23 cellular contexts compared by ENCODE assay signal in the genomic region with DNA sequence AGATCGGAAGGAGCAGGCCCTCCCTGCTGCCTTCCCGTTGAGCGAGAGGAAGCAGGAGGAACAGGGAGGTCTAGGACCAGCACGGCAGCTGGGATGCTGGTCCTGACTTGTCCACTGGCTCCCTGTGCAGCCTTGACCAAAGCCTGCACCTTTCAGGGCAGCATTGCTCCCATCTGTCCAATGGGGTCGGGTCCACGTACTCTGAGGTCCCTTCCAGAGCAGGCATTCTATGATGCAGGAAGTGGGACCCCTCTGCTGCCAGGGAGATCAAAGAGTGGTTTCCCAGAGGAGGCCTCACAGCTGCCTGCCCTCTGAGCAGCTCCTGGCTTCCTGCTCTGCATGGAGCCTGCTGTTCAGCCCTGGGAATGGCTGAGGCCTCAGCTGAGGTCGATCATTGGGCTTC. TPM values are rescaled to one million over a fixed set of nuclear protein-coding genes. Genes with fewer than 3 reads are reported as not detected.
DNase-seq lines count a peak whose midpoint lies in the region; ATAC-seq and TF ChIP-seq lines count a peak whose summit lies in the region.
"Had no signal": no experiment of that assay in that cellular context is flagged by ENCODE, and none has a peak within 500 bp of the region (broad histone marks: within the 10 kb centered on the region; RNA-seq: fewer than 3 reads in every experiment).

No MANE protein-coding gene starts in this region.

- H3K27me3 ChIP-seq in BLaER1, result no peaks in the 10 kb centered on the region
- no peaks in the 10 kb centered on the region for H3K27me3 ChIP-seq in Loucy (ENCODE audit: insufficient read depth, low read length, poor library complexity, severe bottlenecking)
- H3K27me3 ChIP-seq: vagina had no signal

- H3K4me2 ChIP-seq in BLaER1 (peak overlapping the region; percentile 74), Loucy (ENCODE audit: low read depth, low read length, poor library complexity, severe bottlenecking) (peak overlapping the region; percentile 15)
- H3K4me2 ChIP-seq: A549 had no signal

- no peaks in the 10 kb centered on the region for H3K9me2 ChIP-seq in Loucy (replicated peaks; ENCODE audit: low read depth, low read length)

- peaks cover 5% of the 10 kb centered on the region for H3K27me3 Mint-ChIP-seq in nephron progenitor cell (ENCODE audit: low read depth, poor library complexity)
- H3K27me3 Mint-ChIP-seq in activated T-cell treated with anti-CD3 and anti-CD28 coated beads, Interleukin-2, amount 50 U/mL, for 4 hours (ENCODE audit: low read depth), result peaks cover 7% of the 10 kb centered on the region

- peak overlapping the region; percentile 5 for H3K27ac ChIP-seq in BLaER1
- H3K27ac ChIP-seq: A549, HL-60, psoas muscle, vagina had no signal

- TF ChIP-seq CTCF in Loucy (conservative IDR thresholded peaks at IDR 0.05; ENCODE audit: low read length), result no peak
- TF ChIP-seq CTCF in nephron progenitor cell (IDR thresholded peaks at IDR 0.05), result no peak

- H3K9ac ChIP-seq in BLaER1, result peak overlapping the region; percentile 16; the same call in 1 of the 2 replicates
- no peak overlapping the region for H3K9ac ChIP-seq in Loucy (ENCODE audit: low read depth, low read length, poor library complexity, severe bottlenecking)

- H3K79me2 ChIP-seq in Loucy (ENCODE audit: insufficient read depth, low read length), result no peaks in the 10 kb centered on the region

- peak overlapping the region; percentile 29 for H3K27ac Mint-ChIP-seq in nephron progenitor cell
- H3K27ac Mint-ChIP-seq: HFFc6; natural killer cell treated with Interleukin-12 subunit alpha and Interleukin-12 subunit beta and Interleukin-15 and Interleukin-18, amount 100 ng/mL, for 72 hours had no signal

- H3K36me3 Mint-ChIP-seq in nephron progenitor cell (ENCODE audit: low read depth), result no peaks in the 10 kb centered on the region
- H3K36me3 Mint-ChIP-seq in activated T-cell treated with anti-CD3 and anti-CD28 coated beads, Interleukin-2, amount 50 U/mL, for 4 hours (ENCODE audit: insufficient read depth), result no peaks in the 10 kb centered on the region
- H3K36me3 Mint-ChIP-seq: natural killer cell treated with Interleukin-12 subunit alpha and Interleukin-12 subunit beta and Interleukin-15 and Interleukin-18, amount 100 ng/mL, for 72 hours had no signal

- H4K20me1 ChIP-seq in BLaER1 (no peaks in the 10 kb centered on the region), Loucy (ENCODE audit: insufficient read depth, low read length, poor library complexity, severe bottlenecking) (no peaks in the 10 kb centered on the region)

- ATAC-seq in esophagus mucosa (peak; percentile 40), HG03045 (IDR thresholded peaks at IDR 0.05; ENCODE audit: unreplicated experiment) (no peak), HG03139 (IDR thresholded peaks at IDR 0.05; ENCODE audit: unreplicated experiment) (no peak)
- no peak for ATAC-seq in activated T-cell treated with anti-CD3 and anti-CD28 coated beads, Interleukin-2, amount 50 U/mL, for 4 hours
- ATAC-seq: A549; GM12878; natural killer cell treated with Interleukin-12 subunit alpha and Interleukin-12 subunit beta and Interleukin-15 and Interleukin-18, amount 100 ng/mL, for 72 hours; psoas muscle had no signal

- peaks cover 15% of the 10 kb centered on the region for H3K4me1 ChIP-seq in BLaER1
- H3K4me1 ChIP-seq in Loucy (ENCODE audit: insufficient read depth, low read length, poor library complexity, severe bottlenecking), result peaks cover 15% of the 10 kb centered on the region
- H3K4me1 ChIP-seq: A549, psoas muscle had no signal

- H3K4me1 Mint-ChIP-seq in nephron progenitor cell, result peaks cover 41% of the 10 kb centered on the region
- peaks cover 1% of the 10 kb centered on the region for H3K4me1 Mint-ChIP-seq in activated T-cell treated with anti-CD3 and anti-CD28 coated beads, Interleukin-2, amount 50 U/mL, for 4 hours (ENCODE audit: low read depth)

- H3K4me3 Mint-ChIP-seq in nephron progenitor cell, result no peak overlapping the region
- no peak overlapping the region for H3K4me3 Mint-ChIP-seq in activated T-cell treated with anti-CD3 and anti-CD28 coated beads, Interleukin-2, amount 50 U/mL, for 4 hours
- H3K4me3 Mint-ChIP-seq: HFFc6; natural killer cell treated with Interleukin-12 subunit alpha and Interleukin-12 subunit beta and Interleukin-15 and Interleukin-18, amount 100 ng/mL, for 72 hours had no signal

- H3K36me3 ChIP-seq in BLaER1 (no peaks in the 10 kb centered on the region), Loucy (ENCODE audit: insufficient read depth, low read length) (no peaks in the 10 kb centered on the region)
- H3K36me3 ChIP-seq: vagina had no signal

- DNase-seq in nephron progenitor cell, result peak; percentile 28
- no peak for DNase-seq in C1 segment of cervical spinal cord (lab: John Stamatoyannopoulos, UW)
- no peak for DNase-seq in activated T-cell treated with anti-CD3 and anti-CD28 coated beads, Interleukin-2, amount 50 U/mL, for 4 hours
- DNase-seq: activated naive CD4-positive, alpha-beta T cell; amygdala; GF-D8; HFFc6; KBM-7; NCI-H2081; NCI-H524; psoas muscle; stimulated activated CD8-positive, alpha-beta memory T cell treated with anti-CD3 and anti-CD28 coated beads, Interleukin-4, amount 100 ng/mL, for 48 hours had no signal

- no peaks in the 10 kb centered on the region for H3F3A ChIP-seq in Loucy (ENCODE audit: low read depth)

- no peaks in the 10 kb centered on the region for H3K9me3 Mint-ChIP-seq in nephron progenitor cell
- H3K9me3 Mint-ChIP-seq in activated T-cell treated with anti-CD3 and anti-CD28 coated beads, Interleukin-2, amount 50 U/mL, for 4 hours, result no peaks in the 10 kb centered on the region
- H3K9me3 Mint-ChIP-seq: HFFc6; natural killer cell treated with Interleukin-12 subunit alpha and Interleukin-12 subunit beta and Interleukin-15 and Interleukin-18, amount 100 ng/mL, for 72 hours had no signal

- H3K9me3 ChIP-seq in BLaER1 (no peaks in the 10 kb centered on the region), Loucy (ENCODE audit: insufficient read depth, low read depth, low read length) (no peaks in the 10 kb centered on the region)
- H3K9me3 ChIP-seq: A549, psoas muscle, vagina had no signal

- H2AFZ ChIP-seq in Loucy (ENCODE audit: low read length), result peak overlapping the region; percentile 67; the same call in 1 of the 2 replicates

- no peak overlapping the region for H3K4me3 ChIP-seq in BLaER1
- no peak overlapping the region for H3K4me3 ChIP-seq in Loucy (ENCODE audit: low read length, poor library complexity, severe bottlenecking)
- H3K4me3 ChIP-seq: A549, GM12878, lung, psoas muscle, vagina had no signal

RNA-seq across cellular contexts. Expression of a gene that starts 21.7 kb away (rescaled TPM):
- 14.0 TPM for total RNA-seq in esophagus mucosa
- total RNA-seq in activated T-cell treated with anti-CD3 and anti-CD28 coated beads, Interleukin-2, amount 50 U/mL, for 4 hours, result 10 to 100 TPM in 2 of 3 donors, 1 to 10 TPM in 1; 8.4 to 11.2 (median 10.3) TPM

RNA-seq across cellular contexts. Expression of a gene that starts 52.7 kb away (rescaled TPM):
- 3.9 TPM for total RNA-seq in esophagus mucosa
- 1 to 10 TPM; 3.8 to 5.9 (median 4.5) TPM for total RNA-seq in activated T-cell treated with anti-CD3 and anti-CD28 coated beads, Interleukin-2, amount 50 U/mL, for 4 hours
